1 cellular context compared by ENCODE assay signal in the genomic region with DNA sequence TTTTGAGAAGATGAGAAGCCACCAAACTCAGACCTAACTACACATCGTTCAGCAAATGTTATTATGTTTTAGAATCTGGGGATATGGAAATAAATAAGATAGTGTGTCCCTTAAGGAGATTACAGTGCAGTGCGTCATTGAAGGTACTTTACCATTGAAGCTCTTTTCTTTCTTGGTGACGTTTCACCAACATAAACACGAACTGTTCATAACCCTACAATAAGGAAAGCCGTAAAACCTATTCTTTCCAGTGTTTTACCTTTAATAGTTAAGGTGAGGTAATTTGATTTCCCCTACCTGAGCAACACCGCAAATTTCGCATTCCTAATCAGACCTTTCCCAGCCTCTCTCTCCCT.
A peak's percentile ranks its signal among the peaks of the same experiment; 100 is the strongest.
TF ChIP-seq lines count a peak whose summit lies in the region.

No MANE protein-coding gene starts in this region.

TF ChIP-seq in HepG2, 621 proteins besides CTCF, POLR2A, EP300 and RAD21:
- TF ChIP-seq ZNF33A (CRISPR knock-in tag; IDR thresholded peaks at IDR 0.05; ENCODE audit: borderline replicate concordance) = no peak
- TF ChIP-seq CREB1 (IDR thresholded peaks at IDR 0.05) = peak; percentile 43; the same call in 1 of the 2 replicates
- TF ChIP-seq CREB1 (CRISPR knock-in tag; IDR thresholded peaks at IDR 0.05) = no peak
- no peak for TF ChIP-seq ZNF746 (CRISPR knock-in tag; IDR thresholded peaks at IDR 0.05)
- TF ChIP-seq HOXA9 (CRISPR knock-in tag; IDR thresholded peaks at IDR 0.05; ENCODE audit: borderline replicate concordance) = no peak
- TF ChIP-seq PCBP2 (optimal IDR thresholded peaks at IDR 0.05; ENCODE audit: low read depth, low read length, poor library complexity, severe bottlenecking) = no peak
- 0 out of 2 replicates have a peak, but pooled peaks have one; percentile 0 for TF ChIP-seq MXD4 (CRISPR knock-in tag; IDR thresholded peaks at IDR 0.05)
